ENCODE assay signal across 10 cellular contexts in genomic region chr13:62512194-62513141, GRCh38.
DNase-seq lines count a peak whose midpoint lies in the region; ATAC-seq and TF ChIP-seq lines count a peak whose summit lies in the region.
"Had no signal": no experiment of that assay in that cellular context is flagged by ENCODE, and none has a peak within 500 bp of the region (broad histone marks: within the 10 kb centered on the region; RNA-seq: fewer than 3 reads in every experiment).

No MANE protein-coding gene starts in this region.

- no peak for TF ChIP-seq POLR2A in lower leg skin (IDR thresholded peaks at IDR 0.05)

- ATAC-seq in Right ventricle myocardium inferior (no peak), GM21717 (IDR thresholded peaks at IDR 0.05; ENCODE audit: unreplicated experiment) (peak; percentile 87)

- peak; percentile 56 for TF ChIP-seq CTCF in HL-60 (IDR thresholded peaks at IDR 0.05; ENCODE audit: insufficient read depth, low read length)
- peak; percentile 34 for TF ChIP-seq CTCF in RWPE1 (conservative IDR thresholded peaks at IDR 0.05; ENCODE audit: low read depth)
- TF ChIP-seq CTCF in lower leg skin (IDR thresholded peaks at IDR 0.05), result no peak

- no peak overlapping the region for H3K27ac ChIP-seq in HL-60 (replicated peaks)
- no peak overlapping the region for H3K27ac ChIP-seq in RWPE1
- H3K27ac ChIP-seq: epithelial cell of prostate, suprapubic skin had no signal

- POLR2A ChIA-PET in RWPE1 (lab: Yijun Ruan, JAX; ENCODE audit: low non-redundant PET), result no interaction called here

- H3K4me3 ChIP-seq in HL-60 (replicated peaks; ENCODE audit: insufficient read depth, low read length), result no peak overlapping the region
- no peak overlapping the region for H3K4me3 ChIP-seq in lower leg skin (ENCODE audit: low read depth, poor library complexity, severe bottlenecking)
- H3K4me3 ChIP-seq: suprapubic skin had no signal

- intact Hi-C loops in Right ventricle myocardium inferior (cut with DNase I), result no loop called here
- intact Hi-C loops in cardiac septum (cut with DNase I), result no loop called here
- intact Hi-C loops in lower leg skin (cut with DNase I; ENCODE audit: low total_unique reads), result no loop called here

- no peaks in the 10 kb centered on the region for H3K27me3 ChIP-seq in HL-60 (ENCODE audit: insufficient read depth, poor library complexity, severe bottlenecking)
- H3K27me3 ChIP-seq: suprapubic skin had no signal

- CTCF ChIA-PET in RWPE1 (lab: Yijun Ruan, JAX), result interaction anchor here (0.6 to 0.7 kb wide), 2 partner anchors 320 to 588 kb away, joined by 6 to 7 read pairs; no protein-coding TSS in a partner anchor

- 36 to 42% methylated on average over 7 of the region's 7 CpGs for WGBS in lower leg skin, 2 donors

- DNase-seq in Right ventricle myocardium inferior (ENCODE audit: missing footprints) (peak; percentile 26), cardiac septum (ENCODE audit: low spot score) (no peak), HL-60 (ENCODE audit: low read depth in 1 of 2, low spot score in 1 of 2) (peak in 1 of 2 experiments; percentile 40), RWPE1 (ENCODE audit: low spot score) (peak; percentile 1), fibroblast of the conjunctiva (ENCODE audit: low read depth) (peak; percentile 5), putamen (ENCODE audit: low spot score) (peak; percentile 19), lower leg skin (ENCODE audit: low spot score in 2 of 2) (no peak)

Comparison
In these comparisons a context has a peak if more than half of its experiments do, and no peak if none do; other contexts are left out.
1. DNase-seq: peak in Right ventricle myocardium inferior (single experiment), RWPE1 (single experiment), fibroblast of the conjunctiva (single experiment) and putamen (single experiment); none in cardiac septum (single experiment) and lower leg skin (0 of 2).
2. CTCF ChIP-seq: peak in HL-60 (single experiment) and RWPE1 (single experiment); none in lower leg skin (0 of 3).